In genomic region chr6:31661867-31662723, GRCh38 we compare ENCODE assay signal across 9 cellular contexts. TPM values are rescaled to one million over a fixed set of nuclear protein-coding genes. Genes with fewer than 3 reads are reported as not detected.
DNase-seq lines count a peak whose midpoint lies in the region; ATAC-seq and FAIRE-seq lines count a peak whose summit lies in the region.
"Had no signal": no experiment of that assay in that cellular context is flagged by ENCODE, and none has a peak within 500 bp of the region (broad histone marks: within the 10 kb centered on the region; RNA-seq: fewer than 3 reads in every experiment).

No MANE protein-coding gene starts in this region.

- H3K4me1 ChIP-seq in CD4-positive, CD25-positive, alpha-beta regulatory T cell (ENCODE audit: control insufficient read depth, insufficient read depth, low read length, poor library complexity, severe bottlenecking), result peaks cover 81% of the 10 kb centered on the region

- H3K4me3 Mint-ChIP-seq in CD4-positive, CD25-positive, alpha-beta regulatory T cell, result peak overlapping the region; percentile 92 to 99 (median 96)
- peak overlapping the region; percentile 55 for H3K4me3 Mint-ChIP-seq in activated CD8-positive, alpha-beta T cell treated with anti-CD3 and anti-CD28 coated beads, Interleukin-2, amount 10 ng/mL, durations not matched to agents 7 days and 5 days
- peak overlapping the region; percentile 61 to 96 (median 94) for H3K4me3 Mint-ChIP-seq in naive B cell

- H3K27ac Mint-ChIP-seq in CD4-positive, CD25-positive, alpha-beta regulatory T cell, result peak overlapping the region; percentile 66 to 93 (median 73)
- peak overlapping the region; percentile 58 for H3K27ac Mint-ChIP-seq in activated CD8-positive, alpha-beta T cell treated with anti-CD3 and anti-CD28 coated beads, Interleukin-2, amount 10 ng/mL, durations not matched to agents 7 days and 5 days
- peak overlapping the region in 3 of 6 donors; percentile 41 to 96 (median 65) for H3K27ac Mint-ChIP-seq in naive B cell

- peaks cover 0 to 89% (median 61%) of the 10 kb centered on the region in 4 donors for H3K4me1 Mint-ChIP-seq in CD4-positive, CD25-positive, alpha-beta regulatory T cell
- peaks cover 81% of the 10 kb centered on the region for H3K4me1 Mint-ChIP-seq in activated CD8-positive, alpha-beta T cell treated with anti-CD3 and anti-CD28 coated beads, Interleukin-2, amount 10 ng/mL, durations not matched to agents 7 days and 5 days (ENCODE audit: low read depth)
- peaks cover 67 to 87% (median 80%) of the 10 kb centered on the region in 3 donors for H3K4me1 Mint-ChIP-seq in naive B cell

- peaks cover 18% of the 10 kb centered on the region for H3K36me3 ChIP-seq in CD4-positive, CD25-positive, alpha-beta regulatory T cell (ENCODE audit: control insufficient read depth, insufficient read depth, low read length)

- peak overlapping the region; percentile 19 for H3K27ac ChIP-seq in CD4-positive, CD25-positive, alpha-beta regulatory T cell (ENCODE audit: insufficient read depth, low read length, poor library complexity, severe bottlenecking)

- H3K27me3 Mint-ChIP-seq in CD4-positive, CD25-positive, alpha-beta regulatory T cell, result no peaks in the 10 kb centered on the region
- no peaks in the 10 kb centered on the region for H3K27me3 Mint-ChIP-seq in activated CD8-positive, alpha-beta T cell treated with anti-CD3 and anti-CD28 coated beads, Interleukin-2, amount 10 ng/mL, durations not matched to agents 7 days and 5 days (ENCODE audit: low read depth)
- H3K27me3 Mint-ChIP-seq in naive B cell, result no peaks in the 10 kb centered on the region

- no peak for ATAC-seq in CD4-positive, CD25-positive, alpha-beta regulatory T cell (ENCODE audit: low read depth in 2 of 2)
- ATAC-seq in activated CD8-positive, alpha-beta T cell treated with anti-CD3 and anti-CD28 coated beads, Interleukin-2, amount 10 ng/mL, durations not matched to agents 7 days and 5 days, result no peak
- ATAC-seq in naive B cell (ENCODE audit: low read depth in 2 of 2), result no peak
- no peak for ATAC-seq in HG02642 (IDR thresholded peaks at IDR 0.05; ENCODE audit: poor library complexity, unreplicated experiment)

- H3K9me3 Mint-ChIP-seq in CD4-positive, CD25-positive, alpha-beta regulatory T cell, result no peaks in the 10 kb centered on the region
- H3K9me3 Mint-ChIP-seq in activated CD8-positive, alpha-beta T cell treated with anti-CD3 and anti-CD28 coated beads, Interleukin-2, amount 10 ng/mL, durations not matched to agents 7 days and 5 days (ENCODE audit: insufficient read depth), result no peaks in the 10 kb centered on the region
- H3K9me3 Mint-ChIP-seq in naive B cell, result no peaks in the 10 kb centered on the region

- CTCF ChIA-PET in activated CD8-positive, alpha-beta T cell treated with anti-CD3 and anti-CD28 coated beads, Interleukin-2, amount 10 ng/mL, durations not matched to agents 7 days and 5 days (lab: Charles Lee), result interaction anchor here (1.1 to 4.5 kb wide), 5 partner anchors 9 to 261 kb away, joined by 3 to 34 read pairs (median 6); partner anchors contain the start of gene BAG6

- no peak overlapping the region for H3K4me3 ChIP-seq in CD4-positive, CD25-positive, alpha-beta regulatory T cell (ENCODE audit: low read depth, low read length)

- H3K27me3 ChIP-seq in CD4-positive, CD25-positive, alpha-beta regulatory T cell (ENCODE audit: control insufficient read depth, insufficient read depth, low read length), result no peaks in the 10 kb centered on the region

- no peak for DNase-seq in CD4-positive, CD25-positive, alpha-beta regulatory T cell
- no peak for DNase-seq in GM18507 (ENCODE audit: extremely low spot score, insufficient read length, low read depth)
- no peak for DNase-seq in activated CD8-positive, alpha-beta T cell treated with anti-CD3 and anti-CD28 coated beads, Interleukin-2, amount 10 ng/mL, durations not matched to agents 7 days and 5 days
- DNase-seq in naive B cell, result no peak
- DNase-seq in OCI-M2 (lab: John Stamatoyannopoulos, UW; ENCODE audit: unreplicated experiment), result no peak
- no peak for DNase-seq in NCI-H2171 treated with DMSO at 0.1 percent for 48 hours (lab: John Stamatoyannopoulos, UW)
- no peak for DNase-seq in NCI-H1930 (lab: John Stamatoyannopoulos, UW)
- DNase-seq: NCI-H526 had no signal

- FAIRE-seq in GM18507 (lab: Jason Lieb, UNC), result peak; percentile 41

- POLR2A ChIA-PET in activated CD8-positive, alpha-beta T cell treated with anti-CD3 and anti-CD28 coated beads, Interleukin-2, amount 10 ng/mL, durations not matched to agents 7 days and 5 days (lab: Charles Lee), result interaction anchor here (2.3 to 2.6 kb wide), 2 partner anchors 10 to 76 kb away, joined by 15 to 34 read pairs; partner anchors contain the start of genes BAG6, CLIC1 and MSH5

- H3K36me3 Mint-ChIP-seq in CD4-positive, CD25-positive, alpha-beta regulatory T cell, result peaks cover 16% of the 10 kb centered on the region
- peaks cover 82% of the 10 kb centered on the region for H3K36me3 Mint-ChIP-seq in activated CD8-positive, alpha-beta T cell treated with anti-CD3 and anti-CD28 coated beads, Interleukin-2, amount 10 ng/mL, durations not matched to agents 7 days and 5 days (ENCODE audit: low read depth)
- peaks cover 0 to 17% of the 10 kb centered on the region in 2 donors for H3K36me3 Mint-ChIP-seq in naive B cell

- no peaks in the 10 kb centered on the region for H3K9me3 ChIP-seq in CD4-positive, CD25-positive, alpha-beta regulatory T cell (ENCODE audit: control insufficient read depth in 2 of 2, low read length in 2 of 2)

RNA-seq across cellular contexts. Expression of gene C6orf47, which starts 1.5 kb away (rescaled TPM):
- total RNA-seq in CD4-positive, CD25-positive, alpha-beta regulatory T cell, result 18.8 TPM
- 10 to 100 TPM; 24.2 to 30.5 (median 27.1) TPM for polyA plus RNA-seq in CD4-positive, CD25-positive, alpha-beta regulatory T cell
- total RNA-seq in activated CD8-positive, alpha-beta T cell treated with anti-CD3 and anti-CD28 coated beads, Interleukin-2, amount 10 ng/mL, durations not matched to agents 7 days and 5 days, result 10 to 100 TPM; 22.5 to 23.8 TPM
- 10 to 100 TPM; 16.8 to 39.9 (median 28.4) TPM for polyA plus RNA-seq in naive B cell (ENCODE audit: low read depth in 6 of 6)

RNA-seq across cellular contexts. Expression of gene GPANK1, which starts 2.7 kb away (rescaled TPM):
- 9.8 TPM for total RNA-seq in CD4-positive, CD25-positive, alpha-beta regulatory T cell
- 10 to 100 TPM; 21.6 to 27.3 (median 25.2) TPM for polyA plus RNA-seq in CD4-positive, CD25-positive, alpha-beta regulatory T cell
- total RNA-seq in activated CD8-positive, alpha-beta T cell treated with anti-CD3 and anti-CD28 coated beads, Interleukin-2, amount 10 ng/mL, durations not matched to agents 7 days and 5 days, result 10 to 100 TPM; 29.0 to 34.7 TPM
- polyA plus RNA-seq in naive B cell (ENCODE audit: low read depth in 6 of 6), result 10 to 100 TPM; 18.5 to 27.8 (median 23.5) TPM

RNA-seq across cellular contexts. Expression of gene CSNK2B, which starts 3.8 kb away (rescaled TPM):
- total RNA-seq in CD4-positive, CD25-positive, alpha-beta regulatory T cell, result 141 TPM
- polyA plus RNA-seq in CD4-positive, CD25-positive, alpha-beta regulatory T cell, result 100 to 1,000 TPM; 235 to 285 (median 261) TPM
- total RNA-seq in activated CD8-positive, alpha-beta T cell treated with anti-CD3 and anti-CD28 coated beads, Interleukin-2, amount 10 ng/mL, durations not matched to agents 7 days and 5 days, result 100 to 1,000 TPM; 233 to 250 TPM
- polyA plus RNA-seq in naive B cell (ENCODE audit: low read depth in 6 of 6), result 100 to 1,000 TPM; 279 to 299 (median 286) TPM

RNA-seq across cellular contexts. Expression of gene APOM, which starts 6.4 kb away (rescaled TPM):
- 1.7 TPM for total RNA-seq in CD4-positive, CD25-positive, alpha-beta regulatory T cell
- polyA plus RNA-seq in CD4-positive, CD25-positive, alpha-beta regulatory T cell, result 1 to 10 TPM; 2.5 to 4.1 (median 2.8) TPM
- total RNA-seq in activated CD8-positive, alpha-beta T cell treated with anti-CD3 and anti-CD28 coated beads, Interleukin-2, amount 10 ng/mL, durations not matched to agents 7 days and 5 days, result 1 to 10 TPM; 3.2 to 5.1 TPM
- 10 to 100 TPM in 4 of 6 donors, 1 to 10 TPM in 2; 7.6 to 19.6 (median 13.7) TPM for polyA plus RNA-seq in naive B cell (ENCODE audit: low read depth in 6 of 6)

RNA-seq across cellular contexts. Expression of gene LY6G5B, which starts 7.7 kb away (rescaled TPM):
- 38.8 TPM for total RNA-seq in CD4-positive, CD25-positive, alpha-beta regulatory T cell
- polyA plus RNA-seq in CD4-positive, CD25-positive, alpha-beta regulatory T cell, result not detected
- 10 to 100 TPM; 22.6 to 23.2 TPM for total RNA-seq in activated CD8-positive, alpha-beta T cell treated with anti-CD3 and anti-CD28 coated beads, Interleukin-2, amount 10 ng/mL, durations not matched to agents 7 days and 5 days
- under 1 TPM in 3 of 6 donors, not detected in 3; 0.23 to 0.87 (median 0.50) TPM for polyA plus RNA-seq in naive B cell (ENCODE audit: low read depth in 6 of 6)
